In the genomic region with DNA sequence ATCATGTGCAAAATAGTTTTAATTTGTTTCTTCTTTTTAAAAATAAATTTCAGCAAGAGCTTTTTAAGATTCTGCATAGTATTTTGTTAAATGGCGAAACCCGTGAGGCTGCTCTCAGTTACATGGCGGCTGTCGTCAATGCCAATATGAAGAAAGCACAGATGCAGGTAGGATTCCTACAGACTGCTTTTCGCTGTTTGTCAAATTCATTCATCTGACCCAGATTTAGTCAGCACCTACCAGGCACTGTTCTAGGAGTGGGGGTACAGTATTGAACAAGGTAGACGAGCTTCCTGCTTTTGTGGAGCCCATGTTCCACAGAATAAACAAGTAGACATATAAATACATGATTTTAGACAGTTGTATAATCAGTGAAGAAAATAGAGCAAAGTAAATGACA, we compare ENCODE assay signal across 24 cellular contexts.
"Had no signal": no experiment of that assay in that cellular context is flagged by ENCODE, and none has a peak within 500 bp of the region (broad histone marks: within the 10 kb centered on the region; RNA-seq: fewer than 3 reads in every experiment).

No MANE protein-coding gene starts in this region.

- H3K4me3 Mint-ChIP-seq: activated CD4-positive, alpha-beta T cell treated with anti-CD3 and anti-CD28 coated beads, Interleukin-2, amount 10 ng/mL, durations not matched to agents 24 days and 14 days; activated CD8-positive, alpha-beta T cell treated with anti-CD3 and anti-CD28 coated beads, Interleukin-2, amount 10 ng/mL, durations not matched to agents 7 days and 5 days; activated naive CD4-positive, alpha-beta T cell treated with anti-CD3 and anti-CD28 coated beads, Interleukin-2, amount 50 U/mL, for 24 hours; activated T-cell treated with anti-CD3 and anti-CD28 coated beads, Interleukin-2, amount 50 U/mL, for 24 hours; T-helper 2 cell treated with Interferon-gamma antibody and Interleukin-4, amounts not matched to agents 5 μg/mL and 100 μg/mL, for 36 hours had no signal

- DNase-seq: activated CD4-positive, alpha-beta T cell treated with anti-CD3 and anti-CD28 coated beads, Interleukin-2, amount 10 ng/mL, durations not matched to agents 24 days and 14 days; activated CD4-positive, alpha-beta T cell treated with anti-CD3 and anti-CD28 coated beads, Interleukin-2, amount 50 U/mL, for 48 hours; activated CD8-positive, alpha-beta T cell treated with anti-CD3 and anti-CD28 coated beads, Interleukin-2, amount 10 ng/mL, durations not matched to agents 7 days and 5 days; activated gamma-delta T cell; activated naive CD4-positive, alpha-beta T cell treated with Interleukin-2 at 50 U/mL for 16 hours; activated T-cell treated with anti-CD3 and anti-CD28 coated beads, Interleukin-2, amount 50 U/mL, for 24 hours; aorta; Karpas-422; KBM-7; MV-4-11; NCI-H1092; NCI-H1436 treated with DMSO at 0.1 percent for 48 hours; NCI-H1694 treated with DMSO at 0.1 percent for 48 hours; NCI-H2029; NCI-H345; NCI-H524 treated with DMSO at 0.1 percent for 48 hours; SHP77; SJCRH30 had no signal

- H3K4me1 Mint-ChIP-seq: activated CD4-positive, alpha-beta T cell treated with anti-CD3 and anti-CD28 coated beads, Interleukin-2, amount 10 ng/mL, durations not matched to agents 24 days and 14 days; activated naive CD4-positive, alpha-beta T cell treated with anti-CD3 and anti-CD28 coated beads, Interleukin-2, amount 50 U/mL, for 24 hours had no signal

- H3K27ac ChIP-seq: cardiac muscle cell, SJCRH30, SK-N-MC had no signal

- H3K27ac Mint-ChIP-seq: activated CD4-positive, alpha-beta T cell treated with anti-CD3 and anti-CD28 coated beads, Interleukin-2, amount 10 ng/mL, durations not matched to agents 24 days and 14 days; activated CD8-positive, alpha-beta T cell treated with anti-CD3 and anti-CD28 coated beads, Interleukin-2, amount 10 ng/mL, durations not matched to agents 7 days and 5 days; activated naive CD4-positive, alpha-beta T cell treated with anti-CD3 and anti-CD28 coated beads, Interleukin-2, amount 50 U/mL, for 24 hours; activated T-cell treated with anti-CD3 and anti-CD28 coated beads, Interleukin-2, amount 50 U/mL, for 24 hours; activated T-helper 2 cell treated with anti-CD3 and anti-CD28 coated beads, Interferon-gamma antibody, Interleukin-2, Interleukin-4, amounts not matched to agents 10 μg/mL and 5 μg/mL and 100 μg/mL, durations not matched to agents 14 hours and 24 hours and 36 hours; T-helper 2 cell treated with Interferon-gamma antibody and Interleukin-4, amounts not matched to agents 5 μg/mL and 100 μg/mL, for 36 hours had no signal

- H3K27me3 Mint-ChIP-seq: activated CD4-positive, alpha-beta T cell treated with anti-CD3 and anti-CD28 coated beads, Interleukin-2, amount 10 ng/mL, durations not matched to agents 24 days and 14 days; activated naive CD4-positive, alpha-beta T cell treated with anti-CD3 and anti-CD28 coated beads, Interleukin-2, amount 50 U/mL, for 24 hours; activated T-cell treated with anti-CD3 and anti-CD28 coated beads, Interleukin-2, amount 50 U/mL, for 24 hours had no signal

- H3K9me3 Mint-ChIP-seq: activated CD4-positive, alpha-beta T cell treated with anti-CD3 and anti-CD28 coated beads, Interleukin-2, amount 10 ng/mL, durations not matched to agents 24 days and 14 days; activated naive CD4-positive, alpha-beta T cell treated with anti-CD3 and anti-CD28 coated beads, Interleukin-2, amount 50 U/mL, for 24 hours; activated T-cell treated with anti-CD3 and anti-CD28 coated beads, Interleukin-2, amount 50 U/mL, for 24 hours; activated T-helper 2 cell treated with anti-CD3 and anti-CD28 coated beads, Interferon-gamma antibody, Interleukin-2, Interleukin-4, amounts not matched to agents 10 μg/mL and 5 μg/mL and 100 μg/mL, durations not matched to agents 14 hours and 24 hours and 36 hours; T-helper 2 cell treated with Interferon-gamma antibody and Interleukin-4, amounts not matched to agents 5 μg/mL and 100 μg/mL, for 36 hours had no signal

- ATAC-seq: activated CD8-positive, alpha-beta T cell treated with anti-CD3 and anti-CD28 coated beads, Interleukin-2, amount 10 ng/mL, durations not matched to agents 7 days and 5 days; Panc1 had no signal
